ENCODE assay signal across 17 cellular contexts in genomic region chr4:56460085-56460484, GRCh38. TPM values are rescaled to one million over a fixed set of nuclear protein-coding genes. Genes with fewer than 3 reads are reported as not detected.
DNase-seq lines count a peak whose midpoint lies in the region; ATAC-seq, FAIRE-seq and TF ChIP-seq lines count a peak whose summit lies in the region.
"Had no signal": no experiment of that assay in that cellular context is flagged by ENCODE, and none has a peak within 500 bp of the region (broad histone marks: within the 10 kb centered on the region; RNA-seq: fewer than 3 reads in every experiment).

No MANE protein-coding gene starts in this region.

- peaks cover 20% of the 10 kb centered on the region; the same call in 1 of the 2 replicates for H3F3A ChIP-seq in GM23248 (ENCODE audit: insufficient read depth)

- H3K9me2 ChIP-seq in GM23248 (ENCODE audit: insufficient read depth) = no peaks in the 10 kb centered on the region

- FAIRE-seq in astrocyte (lab: Jason Lieb, UNC) = no peak
- FAIRE-seq: endothelial cell of umbilical vein, islet of Langerhans had no signal

- H4K20me1 ChIP-seq in GM23248 (ENCODE audit: insufficient read depth) (no peaks in the 10 kb centered on the region), astrocyte (ENCODE audit: insufficient read depth, low read length) (no peaks in the 10 kb centered on the region)

- no peaks in the 10 kb centered on the region for H3K27me3 Mint-ChIP-seq in astrocyte (ENCODE audit: low read depth, unreplicated experiment)
- H3K27me3 Mint-ChIP-seq: central memory CD8-positive, alpha-beta T cell had no signal

- peaks cover 9% of the 10 kb centered on the region for H3K4me1 ChIP-seq in GM23248 (ENCODE audit: insufficient read depth)
- H3K4me1 ChIP-seq in astrocyte (ENCODE audit: insufficient read depth, low read length) = no peaks in the 10 kb centered on the region
- H3K4me1 ChIP-seq: Peyer's patch had no signal

- peak overlapping the region; percentile 94 for H3K27ac Mint-ChIP-seq in astrocyte (ENCODE audit: unreplicated experiment)

- H3K4me3 ChIP-seq in AG10803 (ENCODE audit: low read length) (no peak overlapping the region), GM23248 (no peak overlapping the region), astrocyte (ENCODE audit: insufficient read depth, low read depth, low read length) (no peak overlapping the region)
- H3K4me3 ChIP-seq: Peyer's patch, vagina had no signal

- no peak for TF ChIP-seq CTCF in AG10803 (conservative IDR thresholded peaks at IDR 0.05; ENCODE audit: low read length)
- no peak for TF ChIP-seq CTCF in astrocyte (IDR thresholded peaks at IDR 0.05; ENCODE audit: insufficient read depth, low read depth, low read length)

- H3K4me2 ChIP-seq in GM23248 (ENCODE audit: unreplicated experiment) (no peak overlapping the region), astrocyte (ENCODE audit: low read length) (no peak overlapping the region)

- H2AFZ ChIP-seq in GM23248 (no peak overlapping the region), astrocyte (ENCODE audit: low read depth, low read length) (no peak overlapping the region)

- H3K27ac ChIP-seq in GM23248 = peak overlapping the region; percentile 12; the same call in 1 of the 2 replicates
- no peak overlapping the region for H3K27ac ChIP-seq in astrocyte (ENCODE audit: low read depth, low read length)
- H3K27ac ChIP-seq: Peyer's patch, vagina had no signal

- DNase-seq in AG10803 (ENCODE audit: low read depth) (peak; percentile 45), GM23248 (peak; percentile 25), astrocyte (ENCODE audit: low read depth) (no peak)
- DNase-seq: activated effector memory CD4-positive, alpha-beta T cell treated with anti-CD3 and anti-CD28 coated beads, Interleukin-2, amount 50 U/mL, for 16 hours; DMS79 treated with DMSO at 0.1 percent for 48 hours; NCI-H1930; NCI-H748 treated with DMSO at 0.1 percent for 48 hours; occipital lobe; Peyer's patch; T-helper 1 cell had no signal

- no peak overlapping the region for H3K4me3 Mint-ChIP-seq in astrocyte (ENCODE audit: unreplicated experiment)
- H3K4me3 Mint-ChIP-seq: central memory CD8-positive, alpha-beta T cell had no signal

- H3K79me2 ChIP-seq in GM23248 (ENCODE audit: insufficient read depth) (peaks cover 67% of the 10 kb centered on the region), astrocyte (ENCODE audit: insufficient read depth, low read length) (peaks cover 30% of the 10 kb centered on the region)

- 63 to 66% methylated on average over 3 of the region's 3 CpGs for WGBS in GM23248 (ENCODE audit: low coverage in 1 of 2, low lambda C conversion rate in 2 of 2, missing lambda C conversion rate in 2 of 2), 2 experiments

- peaks cover 14% of the 10 kb centered on the region for H3K36me3 Mint-ChIP-seq in astrocyte (ENCODE audit: low read depth, unreplicated experiment)

- no peak for ATAC-seq in GM21367 (IDR thresholded peaks at IDR 0.05; ENCODE audit: unreplicated experiment)
- no peak for ATAC-seq in HG02884 (IDR thresholded peaks at IDR 0.05; ENCODE audit: unreplicated experiment)
- ATAC-seq in GM21381 (IDR thresholded peaks at IDR 0.05; ENCODE audit: unreplicated experiment) = no peak

- H3K36me3 ChIP-seq in GM23248 (ENCODE audit: low read depth) (peaks cover 55% of the 10 kb centered on the region), astrocyte (ENCODE audit: insufficient read depth, low read length) (peaks cover 25% of the 10 kb centered on the region)

- H3K9me3 ChIP-seq in GM23248 (ENCODE audit: low read depth) = no peaks in the 10 kb centered on the region
- H3K9me3 ChIP-seq in astrocyte (ENCODE audit: insufficient read depth, low read depth, low read length) = no peaks in the 10 kb centered on the region
- H3K9me3 ChIP-seq: Peyer's patch, vagina had no signal

- no peaks in the 10 kb centered on the region for H3K9me3 Mint-ChIP-seq in astrocyte (ENCODE audit: unreplicated experiment)
- H3K9me3 Mint-ChIP-seq: central memory CD8-positive, alpha-beta T cell had no signal

- in situ Hi-C loops in GM23248 (cut with MboI) = no loop called here

- peaks cover 13% of the 10 kb centered on the region for H3K4me1 Mint-ChIP-seq in astrocyte (ENCODE audit: low read depth, unreplicated experiment)

- no peaks in the 10 kb centered on the region for H3K27me3 ChIP-seq in GM23248 (replicated peaks; ENCODE audit: insufficient read depth)
- no peaks in the 10 kb centered on the region for H3K27me3 ChIP-seq in astrocyte (ENCODE audit: insufficient read depth, low read length)
- H3K27me3 ChIP-seq: Peyer's patch, vagina had no signal

- H3K9ac ChIP-seq in GM23248 (no peak overlapping the region), astrocyte (ENCODE audit: low read length) (no peak overlapping the region)

RNA-seq across cellular contexts. Expression of gene SRP72, which starts 7.3 kb away (rescaled TPM):
- total RNA-seq in GM23248 (2014; rRNA removed; shearing (Covaris generic)) = 64.7 and 70.0 TPM in 2 replicates
- 128 and 146 TPM in 2 replicates for polyA plus RNA-seq in GM23248 (2016; fragmentation: Nextera tagmentation; extraction: Ambion mirVana)
- total RNA-seq in astrocyte = 142 and 145 TPM in 2 replicates

RNA-seq across cellular contexts. Expression of gene PAICS, which starts 24.0 kb away (rescaled TPM):
- 40.2 and 42.4 TPM in 2 replicates for total RNA-seq in GM23248 (2014; rRNA removed; shearing (Covaris generic))
- polyA plus RNA-seq in GM23248 (2016; fragmentation: Nextera tagmentation; extraction: Ambion mirVana) = 80.2 and 82.2 TPM in 2 replicates
- total RNA-seq in astrocyte = 146 and 150 TPM in 2 replicates

RNA-seq across cellular contexts. Expression of gene PPAT, which starts 24.7 kb away (rescaled TPM):
- 8.5 and 19.1 TPM in 2 replicates for total RNA-seq in GM23248 (2014; rRNA removed; shearing (Covaris generic))
- 8.0 and 8.6 TPM in 2 replicates for polyA plus RNA-seq in GM23248 (2016; fragmentation: Nextera tagmentation; extraction: Ambion mirVana)
- total RNA-seq in astrocyte = 42.2 and 47.1 TPM in 2 replicates

RNA-seq across cellular contexts. Expression of gene ARL9, which starts 45.5 kb away (rescaled TPM):
- not detected in 2 replicates for total RNA-seq in GM23248 (2014; rRNA removed; shearing (Covaris generic))
- 0.24 and 0.29 TPM in 2 replicates for polyA plus RNA-seq in GM23248 (2016; fragmentation: Nextera tagmentation; extraction: Ambion mirVana)
- total RNA-seq in astrocyte = 0.73 and 1.2 TPM in 2 replicates
- total RNA-seq: Peyer's patch, vagina had no signal
